8 cellular contexts compared by ENCODE assay signal in genomic region chr16:49556252-49557069, GRCh38.
DNase-seq lines count a peak whose midpoint lies in the region; ATAC-seq, FAIRE-seq and TF ChIP-seq lines count a peak whose summit lies in the region.

No MANE protein-coding gene starts in this region.

- ATAC-seq in GM21526 (IDR thresholded peaks at IDR 0.05; ENCODE audit: low FRiP score, unreplicated experiment) (no peak), GM19463 (IDR thresholded peaks at IDR 0.05; ENCODE audit: unreplicated experiment) (no peak)

- H3K9me3 Mint-ChIP-seq in mesothelial cell of epicardium, result no peaks in the 10 kb centered on the region

- peak overlapping the region; percentile 29 for H3K4me3 Mint-ChIP-seq in mesothelial cell of epicardium

- no peak for FAIRE-seq in D721Med (lab: Jason Lieb, UNC)

- H3K4me3 ChIP-seq in NB4 (ENCODE audit: low read depth, low read length) (no peak overlapping the region), astrocyte of the spinal cord (ENCODE audit: low read depth, low read length) (no peak overlapping the region)

- no peaks in the 10 kb centered on the region for H3K4me1 Mint-ChIP-seq in mesothelial cell of epicardium

- TF ChIP-seq POLR2A in NB4 (IDR thresholded peaks at IDR 0.05; ENCODE audit: extremely low read depth, insufficient read length), result no peak

- no peak for DNase-seq in D721Med (ENCODE audit: insufficient read length, low spot score)
- peak; percentile 40 for DNase-seq in NB4 (ENCODE audit: low read depth)
- peak; percentile 69 for DNase-seq in astrocyte of the spinal cord (ENCODE audit: low read depth, low spot score)
- DNase-seq in mesothelial cell of epicardium (ENCODE audit: low spot score in 2 of 2, unreplicated experiment in 2 of 2), result no peak
- no peak for DNase-seq in activated CD4-positive, alpha-beta T cell treated with anti-CD3 and anti-CD28 coated beads for 48 hours
- DNase-seq in activated naive CD4-positive, alpha-beta T cell (lab: John Stamatoyannopoulos, UW), result no peak

- in situ Hi-C loops in astrocyte of the spinal cord (cut with HindIII; ENCODE audit: low sequenced_read_pairs), result no loop called here

- H3K27ac Mint-ChIP-seq in mesothelial cell of epicardium, result no peak overlapping the region

- no peaks in the 10 kb centered on the region for H3K36me3 Mint-ChIP-seq in mesothelial cell of epicardium

- H3K27me3 Mint-ChIP-seq in mesothelial cell of epicardium (ENCODE audit: low read depth), result no peaks in the 10 kb centered on the region

- TF ChIP-seq CTCF in D721Med (IDR thresholded peaks at IDR 0.05; ENCODE audit: insufficient read depth, missing control alignments), result peak; percentile 65
- peak; percentile 39 for TF ChIP-seq CTCF in NB4 (IDR thresholded peaks at IDR 0.05; ENCODE audit: low read depth, low read length)
- TF ChIP-seq CTCF in astrocyte of the spinal cord (IDR thresholded peaks at IDR 0.05; ENCODE audit: low read depth, low read length), result peak; percentile 76
- TF ChIP-seq CTCF in mesothelial cell of epicardium (IDR thresholded peaks at IDR 0.05; ENCODE audit: unreplicated experiment), result peak; percentile 56

Comparison
In these comparisons a context has a peak if more than half of its experiments do, and no peak if none do; other contexts are left out.
1. DNase-seq: peak in NB4 (single experiment) and astrocyte of the spinal cord (single experiment); none in D721Med (single experiment), mesothelial cell of epicardium (0 of 2), activated CD4-positive, alpha-beta T cell treated with anti-CD3 and anti-CD28 coated beads for 48 hours (single experiment) and activated naive CD4-positive, alpha-beta T cell (0 of 4).
2. Peak in every context shown above with its lines, with median percentiles within 50 percentile points of each other: CTCF ChIP-seq.